In genomic region chr2:223944704-223945531, GRCh38 we compare ENCODE assay signal across 8 cellular contexts. TPM values are rescaled to one million over a fixed set of nuclear protein-coding genes. Genes with fewer than 3 reads are reported as not detected.
A peak's percentile ranks its signal among the peaks of the same experiment; 100 is the strongest.
DNase-seq lines count a peak whose midpoint lies in the region; ATAC-seq and TF ChIP-seq lines count a peak whose summit lies in the region.

TSS of gene WDFY1 (minus strand) at chr2:223945335. CDS start at chr2:223945284, 51 bp downstream.

- peak; percentile 70 for ATAC-seq in GM19351 (IDR thresholded peaks at IDR 0.05; ENCODE audit: unreplicated experiment)
- ATAC-seq in HG03469 (IDR thresholded peaks at IDR 0.05; ENCODE audit: unreplicated experiment) = peak; percentile 60
- ATAC-seq in right lobe of liver = peak; percentile 91 to 98 (median 96)

- TF ChIP-seq CTCF in C4-2B (conservative IDR thresholded peaks at IDR 0.05) = no peak
- TF ChIP-seq CTCF in right lobe of liver (IDR thresholded peaks at IDR 0.05) = peak in 1 of 4 donors; percentile 15

- 0% methylated on average over 11 of the region's 87 CpGs for WGBS in right lobe of liver (ENCODE audit: insufficient coverage, low coverage, low lambda C conversion rate, missing lambda C conversion rate)

- H3K36me3 ChIP-seq in right lobe of liver = no peaks in the 10 kb centered on the region

- intact Hi-C loops in right lobe of liver (cut with DNase I) = no loop called here

- H3K27ac ChIP-seq in C4-2B = peak within 1 kb of the TSS; percentile 85
- peak within 1 kb of the TSS; percentile 90 to 98 (median 95) for H3K27ac ChIP-seq in right lobe of liver

- H3K4me1 ChIP-seq in right lobe of liver = peaks cover 0 to 9% (median 0%) of the 10 kb centered on the region in 4 donors

- no peaks in the 10 kb centered on the region for H3K9me3 ChIP-seq in right lobe of liver

- peak within 1 kb of the TSS; percentile 76 to 95 (median 83) for H3K4me3 ChIP-seq in right lobe of liver

- TF ChIP-seq POLR2A in right lobe of liver (IDR thresholded peaks at IDR 0.05) = peak; percentile 86

- no peaks in the 10 kb centered on the region for H3K27me3 ChIP-seq in right lobe of liver

- peak; percentile 52 for DNase-seq in NCI-H748 treated with DMSO at 0.1 percent for 48 hours (lab: John Stamatoyannopoulos, UW)
- DNase-seq in activated CD4-positive, alpha-beta T cell treated with anti-CD3 and anti-CD28 coated beads, Interleukin-2, amount 50 U/mL, for 48 hours = peak; percentile 80 to 84
- DNase-seq in dermis microvascular lymphatic vessel endothelial cell (ENCODE audit: low read depth in 2 of 2) = peak; percentile 60 to 91
- DNase-seq in right lobe of liver = peak; percentile 91 to 94 (median 91)
- peak; percentile 82 for DNase-seq in stimulated activated CD4-positive, alpha-beta T cell treated with anti-CD3 and anti-CD28 coated beads, Interleukin-4, amount 100 ng/mL, for 24 hours

RNA-seq across cellular contexts. Expression of gene WDFY1, which starts in this region (rescaled TPM):
- total RNA-seq in dermis microvascular lymphatic vessel endothelial cell = 87.0 and 93.8 TPM in 2 replicates
- total RNA-seq in right lobe of liver = 10 to 100 TPM; 19.7 to 28.0 (median 21.4) TPM

Comparison
In these comparisons a context has a peak if more than half of its experiments do, and no peak if none do; other contexts are left out.
1. Peak in every context shown above with its lines: DNase-seq, ATAC-seq, H3K4me3 ChIP-seq and H3K27ac ChIP-seq.